1 cellular context compared by ENCODE assay signal in the genomic region with DNA sequence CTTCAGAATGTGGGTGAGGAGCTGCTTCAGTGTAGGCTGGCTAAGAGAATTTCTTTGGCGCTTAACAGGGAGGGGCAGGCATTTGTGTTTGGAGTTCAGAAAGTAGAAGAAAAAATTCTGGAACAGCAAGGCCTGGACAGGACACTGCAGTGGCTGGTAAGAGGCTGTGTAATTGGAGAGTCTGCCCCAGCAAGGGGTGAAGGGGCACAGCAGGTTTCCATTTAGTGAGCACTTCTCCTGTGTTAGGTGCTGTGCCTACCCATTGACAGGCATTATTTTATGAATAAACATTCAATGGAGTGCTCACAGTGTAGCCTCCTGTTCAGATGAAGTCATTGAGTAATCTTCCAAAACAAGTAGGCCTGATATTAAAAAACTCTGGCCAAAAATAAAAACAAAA.
TF ChIP-seq lines count a peak whose summit lies in the region.

No MANE protein-coding gene starts in this region.

TF ChIP-seq in HepG2, 621 proteins besides CTCF, POLR2A, EP300 and RAD21 (continued from another document):
- TF ChIP-seq, protein P1, sequence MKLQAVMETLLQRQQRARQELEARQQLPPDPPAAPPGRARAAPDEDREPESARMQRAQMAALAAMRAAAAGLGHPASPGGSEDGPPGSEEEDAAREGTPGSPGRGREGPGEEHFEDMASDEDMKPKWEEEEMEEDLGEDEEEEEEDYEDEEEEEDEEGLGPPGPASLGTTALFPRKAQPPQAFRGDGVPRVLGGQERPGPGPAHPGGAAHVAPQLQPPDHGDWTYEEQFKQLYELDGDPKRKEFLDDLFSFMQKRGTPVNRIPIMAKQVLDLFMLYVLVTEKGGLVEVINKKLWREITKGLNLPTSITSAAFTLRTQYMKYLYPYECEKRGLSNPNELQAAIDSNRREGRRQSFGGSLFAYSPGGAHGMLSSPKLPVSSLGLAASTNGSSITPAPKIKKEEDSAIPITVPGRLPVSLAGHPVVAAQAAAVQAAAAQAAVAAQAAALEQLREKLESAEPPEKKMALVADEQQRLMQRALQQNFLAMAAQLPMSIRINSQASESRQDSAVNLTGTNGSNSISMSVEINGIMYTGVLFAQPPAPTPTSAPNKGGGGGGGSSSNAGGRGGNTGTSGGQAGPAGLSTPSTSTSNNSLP (IDR thresholded peaks at IDR 0.05; ENCODE audit: low read depth, low read length), result no peak
TF ChIP-seq in HepG2: peak in this region for 0.
